In genomic region chr2:74816540-74817331, GRCh38 we compare ENCODE assay signal across 10 cellular contexts. TPM values are rescaled to one million over a fixed set of nuclear protein-coding genes. Genes with fewer than 3 reads are reported as not detected.
A peak's percentile ranks its signal among the peaks of the same experiment; 100 is the strongest.
DNase-seq lines count a peak whose midpoint lies in the region; ATAC-seq and TF ChIP-seq lines count a peak whose summit lies in the region.
"Had no signal": no experiment of that assay in that cellular context is flagged by ENCODE, and none has a peak within 500 bp of the region (broad histone marks: within the 10 kb centered on the region; RNA-seq: fewer than 3 reads in every experiment).

No MANE protein-coding gene starts in this region.

- no peak for TF ChIP-seq CTCF in Caco-2 (IDR thresholded peaks at IDR 0.05; ENCODE audit: insufficient read depth in 1 of 2, low read depth in 1 of 2, low read length in 1 of 2, severe bottlenecking in 1 of 2, unreplicated experiment in 1 of 2)
- no peak for TF ChIP-seq CTCF in mucosa of descending colon (IDR thresholded peaks at IDR 0.05)

- H3K36me3 ChIP-seq in Caco-2 (ENCODE audit: control insufficient read depth, insufficient read depth, low read length) (no peaks in the 10 kb centered on the region), mucosa of descending colon (ENCODE audit: low read depth) (no peaks in the 10 kb centered on the region)

- H3K4me1 Mint-ChIP-seq in Caco-2 (ENCODE audit: low read depth, unreplicated experiment) (peaks cover 40% of the 10 kb centered on the region), IgD-negative memory B cell (peaks cover 9 to 13% (median 12%) of the 10 kb centered on the region in 3 donors)

- POLR2A ChIA-PET in Caco-2 (lab: Charles Lee): no interaction called here

- no peaks in the 10 kb centered on the region for H3K9me3 ChIP-seq in Caco-2
- H3K9me3 ChIP-seq in mucosa of descending colon: no peaks in the 10 kb centered on the region

- H3K9me3 Mint-ChIP-seq in Caco-2 (ENCODE audit: unreplicated experiment) (no peaks in the 10 kb centered on the region), IgD-negative memory B cell (no peaks in the 10 kb centered on the region)
- H3K9me3 Mint-ChIP-seq: activated T-helper 2 cell treated with anti-CD3 and anti-CD28 coated beads, Interferon-gamma antibody, Interleukin-2, Interleukin-4, amounts not matched to agents 10 μg/mL and 5 μg/mL and 100 μg/mL, durations not matched to agents 14 hours and 24 hours and 36 hours had no signal

- H3K4me3 ChIP-seq in Caco-2 (ENCODE audit: low read depth, low read length): no peak overlapping the region; the same call in 1 of the 2 replicates
- H3K4me3 ChIP-seq in mucosa of descending colon: no peak overlapping the region

- DNase-seq in Caco-2: peak; percentile 57
- DNase-seq in mucosa of descending colon: peak in 1 of 3 donors; percentile 25
- no peak for DNase-seq in central memory CD4-positive, alpha-beta T cell
- DNase-seq in GM19238 (ENCODE audit: insufficient read length, low spot score): no peak
- DNase-seq in SW 1271 (lab: John Stamatoyannopoulos, UW): no peak
- DNase-seq: DND-41 had no signal

- peak; percentile 79 for ATAC-seq in SK-N-SH treated with all-trans-retinoic acid at 6 μM for 48 hours
- ATAC-seq in mucosa of descending colon: peak; percentile 83
- ATAC-seq in HG02840 (IDR thresholded peaks at IDR 0.05; ENCODE audit: low FRiP score, unreplicated experiment): no peak

- H3K4me3 Mint-ChIP-seq in Caco-2 (ENCODE audit: unreplicated experiment) (peak overlapping the region; percentile 52), IgD-negative memory B cell (peak overlapping the region in 3 of 4 donors; percentile 22 to 90 (median 89))

- H3K27me3 ChIP-seq in Caco-2 (replicated peaks; ENCODE audit: control insufficient read depth, insufficient read depth, low read length): no peaks in the 10 kb centered on the region

- BruUV-seq in Caco-2 (replicated peaks; lab: Mats Ljungman, UMichigan): no TSS peak

- H3K4me1 ChIP-seq in Caco-2 (peaks cover 55% of the 10 kb centered on the region), mucosa of descending colon (ENCODE audit: low read depth) (peaks cover 11% of the 10 kb centered on the region)

- intact Hi-C loops in Caco-2 (cut with micrococcal nuclease; ENCODE audit: unreplicated experiment) (loop anchor here (1.0 kb wide), 3 partner anchors 19 to 101 kb away; no protein-coding TSS in a partner anchor), mucosa of descending colon (cut with DNase I, micrococcal nuclease) (no loop called here)

- no peaks in the 10 kb centered on the region for H3K36me3 Mint-ChIP-seq in Caco-2 (ENCODE audit: insufficient read depth, unreplicated experiment)
- no peaks in the 10 kb centered on the region for H3K36me3 Mint-ChIP-seq in IgD-negative memory B cell

- CTCF ChIA-PET in Caco-2 (lab: Charles Lee): interaction anchor here (0.6 to 1.5 kb wide), 5 partner anchors 18 to 197 kb away, joined by 3 to 6 read pairs (median 5); no protein-coding TSS in a partner anchor

- H3K27me3 Mint-ChIP-seq in Caco-2 (ENCODE audit: insufficient read depth, unreplicated experiment) (no peaks in the 10 kb centered on the region), IgD-negative memory B cell (no peaks in the 10 kb centered on the region)

- H3K27ac Mint-ChIP-seq in Caco-2 (ENCODE audit: unreplicated experiment) (peak overlapping the region; percentile 37), IgD-negative memory B cell (peak overlapping the region in 2 of 3 donors; percentile 72 to 94)
- H3K27ac Mint-ChIP-seq: activated T-helper 2 cell treated with anti-CD3 and anti-CD28 coated beads, Interferon-gamma antibody, Interleukin-2, Interleukin-4, amounts not matched to agents 10 μg/mL and 5 μg/mL and 100 μg/mL, durations not matched to agents 14 hours and 24 hours and 36 hours had no signal

TF ChIP-seq in SK-N-SH treated with all-trans-retinoic acid at 6 μM for 48 hours, 23 proteins besides CTCF, POLR2A, EP300 and RAD21:
- no peak for TF ChIP-seq ESRRG (CRISPR knock-in tag; IDR thresholded peaks at IDR 0.05)
- TF ChIP-seq OSR1 (CRISPR knock-in tag; IDR thresholded peaks at IDR 0.05): no peak
- no peak for TF ChIP-seq PPARA (CRISPR knock-in tag; IDR thresholded peaks at IDR 0.05; ENCODE audit: borderline replicate concordance)
- TF ChIP-seq ZFP30 (CRISPR knock-in tag; IDR thresholded peaks at IDR 0.05): no peak
- TF ChIP-seq ZNF70 (CRISPR knock-in tag; IDR thresholded peaks at IDR 0.05): no peak
- no peak for TF ChIP-seq ARNTL (CRISPR knock-in tag; IDR thresholded peaks at IDR 0.05; ENCODE audit: borderline replicate concordance, low read depth)
- TF ChIP-seq, protein P1, sequence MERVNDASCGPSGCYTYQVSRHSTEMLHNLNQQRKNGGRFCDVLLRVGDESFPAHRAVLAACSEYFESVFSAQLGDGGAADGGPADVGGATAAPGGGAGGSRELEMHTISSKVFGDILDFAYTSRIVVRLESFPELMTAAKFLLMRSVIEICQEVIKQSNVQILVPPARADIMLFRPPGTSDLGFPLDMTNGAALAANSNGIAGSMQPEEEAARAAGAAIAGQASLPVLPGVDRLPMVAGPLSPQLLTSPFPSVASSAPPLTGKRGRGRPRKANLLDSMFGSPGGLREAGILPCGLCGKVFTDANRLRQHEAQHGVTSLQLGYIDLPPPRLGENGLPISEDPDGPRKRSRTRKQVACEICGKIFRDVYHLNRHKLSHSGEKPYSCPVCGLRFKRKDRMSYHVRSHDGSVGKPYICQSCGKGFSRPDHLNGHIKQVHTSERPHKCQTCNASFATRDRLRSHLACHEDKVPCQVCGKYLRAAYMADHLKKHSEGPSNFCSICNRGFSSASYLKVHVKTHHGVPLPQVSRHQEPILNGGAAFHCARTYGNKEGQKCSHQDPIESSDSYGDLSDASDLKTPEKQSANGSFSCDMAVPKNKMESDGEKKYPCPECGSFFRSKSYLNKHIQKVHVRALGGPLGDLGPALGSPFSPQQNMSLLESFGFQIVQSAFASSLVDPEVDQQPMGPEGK (CRISPR knock-in tag; IDR thresholded peaks at IDR 0.05; ENCODE audit: borderline replicate concordance): no peak

RNA-seq across cellular contexts. Expression of gene HK2, which starts 17.2 kb away (rescaled TPM):
- total RNA-seq in Caco-2 (2022) (19.9 and 22.6 TPM in 2 replicates), mucosa of descending colon (100 to 1,000 TPM; 181 to 317 (median 281) TPM)
- 4.3 TPM for polyA plus RNA-seq in IgD-negative memory B cell

Comparison
In these comparisons a context has a peak if more than half of its experiments do, and no peak if none do; other contexts are left out.
1. DNase-seq: peak in Caco-2 (2 of 2); none in central memory CD4-positive, alpha-beta T cell (single experiment), GM19238 (single experiment) and SW 1271 (0 of 2).